ENCODE assay signal across 10 cellular contexts in the genomic region with DNA sequence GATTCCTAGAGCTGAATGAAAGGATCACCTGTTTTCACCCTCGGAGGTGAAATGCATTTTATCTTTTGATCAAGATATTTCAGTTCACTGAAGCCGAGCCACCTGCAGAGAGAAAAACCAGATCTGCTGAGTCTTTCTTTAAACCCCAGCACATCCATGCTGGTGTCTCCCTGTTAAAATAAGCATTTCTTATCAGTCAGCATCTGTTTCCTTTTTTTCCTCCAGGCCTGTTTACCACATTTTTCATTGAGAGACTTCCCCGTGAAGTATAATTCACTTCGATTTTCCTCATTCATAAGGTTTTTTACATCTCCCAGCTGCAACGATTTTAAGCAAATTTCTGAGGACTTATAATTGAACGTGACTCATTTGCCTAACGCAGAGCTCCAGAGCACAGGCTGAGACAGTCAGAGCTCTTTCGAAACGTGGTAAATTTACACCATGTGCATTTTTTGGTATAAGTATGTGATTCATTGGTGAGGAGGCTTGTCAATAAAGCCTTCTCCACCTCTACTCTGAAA.
DNase-seq lines count a peak whose midpoint lies in the region; ATAC-seq, FAIRE-seq and TF ChIP-seq lines count a peak whose summit lies in the region.
"Had no signal": no experiment of that assay in that cellular context is flagged by ENCODE, and none has a peak within 500 bp of the region (broad histone marks: within the 10 kb centered on the region; RNA-seq: fewer than 3 reads in every experiment).

No MANE protein-coding gene starts in this region.

- H3K36me3 Mint-ChIP-seq in HFFc6 (ENCODE audit: low read depth) (peaks cover 5% of the 10 kb centered on the region; the same call in 1 of the 2 replicates), chondrocyte (ENCODE audit: low read depth) (no peaks in the 10 kb centered on the region)
- no peaks in the 10 kb centered on the region for H3K36me3 Mint-ChIP-seq in activated naive CD8-positive, alpha-beta T cell

- no peaks in the 10 kb centered on the region for H3K27me3 ChIP-seq in small intestine (ENCODE audit: control insufficient read depth in 2 of 2, insufficient read depth in 2 of 2, low read length in 2 of 2)

- no peak for ATAC-seq in GM18502 (IDR thresholded peaks at IDR 0.05; ENCODE audit: poor library complexity, unreplicated experiment)

- H3K4me3 ChIP-seq in AG04449 (ENCODE audit: low read depth, low read length) (no peak overlapping the region), small intestine (ENCODE audit: low read depth in 1 of 2, low read length in 2 of 2) (no peak overlapping the region)

- CTCF ChIA-PET in AG04449 (lab: Yijun Ruan, JAX): interaction anchor here (3.0 kb wide), 1 partner anchor 11 kb away, joined by 9 read pairs; no protein-coding TSS in a partner anchor

- H3K4me1 Mint-ChIP-seq in HFFc6 (ENCODE audit: low read depth): peaks cover 22% of the 10 kb centered on the region
- peaks cover 11% of the 10 kb centered on the region for H3K4me1 Mint-ChIP-seq in activated naive CD8-positive, alpha-beta T cell (ENCODE audit: low read depth)
- no peaks in the 10 kb centered on the region for H3K4me1 Mint-ChIP-seq in chondrocyte (ENCODE audit: low read depth)

- H3K9me3 ChIP-seq in small intestine (ENCODE audit: control insufficient read depth, low read depth): no peaks in the 10 kb centered on the region

- H3K27ac ChIP-seq in small intestine (ENCODE audit: low read depth in 1 of 2, low read length in 1 of 2): no peak overlapping the region

- no peaks in the 10 kb centered on the region for H3K4me1 ChIP-seq in small intestine (ENCODE audit: control insufficient read depth in 2 of 2, insufficient read depth in 1 of 2, low read depth in 1 of 2, low read length in 1 of 2)

- H3K9me3 Mint-ChIP-seq in HFFc6: peaks cover 4% of the 10 kb centered on the region; the same call in 1 of the 2 replicates
- no peaks in the 10 kb centered on the region for H3K9me3 Mint-ChIP-seq in activated naive CD8-positive, alpha-beta T cell (ENCODE audit: low read depth)
- H3K9me3 Mint-ChIP-seq in chondrocyte (ENCODE audit: low read depth): peaks cover 2% of the 10 kb centered on the region

- H3K27me3 Mint-ChIP-seq in HFFc6 (ENCODE audit: insufficient read depth) (peaks cover 1% of the 10 kb centered on the region; the same call in 1 of the 2 replicates), chondrocyte (ENCODE audit: low read depth) (no peaks in the 10 kb centered on the region)
- H3K27me3 Mint-ChIP-seq in activated naive CD8-positive, alpha-beta T cell: peaks cover 5% of the 10 kb centered on the region

- H3K27ac Mint-ChIP-seq in HFFc6 (peak overlapping the region; percentile 65), chondrocyte (ENCODE audit: unreplicated experiment) (no peak overlapping the region)
- peak overlapping the region; percentile 7 for H3K27ac Mint-ChIP-seq in activated naive CD8-positive, alpha-beta T cell

- no peak for FAIRE-seq in GM12892 (lab: Jason Lieb, UNC)
- FAIRE-seq in small intestine (lab: Jason Lieb, UNC): no peak

- no peak for TF ChIP-seq CTCF in AG04449 (IDR thresholded peaks at IDR 0.05; ENCODE audit: insufficient read depth, low read length, missing control alignments)
- no peak for TF ChIP-seq CTCF in HFFc6 (IDR thresholded peaks at IDR 0.05)
- TF ChIP-seq CTCF in chondrocyte (IDR thresholded peaks at IDR 0.05): no peak

- POLR2A ChIA-PET in AG04449 (lab: Yijun Ruan, JAX): no interaction called here

- TF ChIP-seq POLR2A in GM12892 (IDR thresholded peaks at IDR 0.05; ENCODE audit: low read depth, low read length): no peak

- H3K36me3 ChIP-seq in small intestine (ENCODE audit: control insufficient read depth in 2 of 2, insufficient read depth in 2 of 2, low read length in 2 of 2): no peaks in the 10 kb centered on the region

- H3K4me3 Mint-ChIP-seq in HFFc6 (peak overlapping the region; percentile 65), chondrocyte (ENCODE audit: unreplicated experiment) (no peak overlapping the region)
- H3K4me3 Mint-ChIP-seq in activated naive CD8-positive, alpha-beta T cell: no peak overlapping the region

- 37 to 60% (median 44%) methylated on average over 9 of the region's 9 CpGs for WGBS in small intestine, 3 donors

- peak; percentile 56 for DNase-seq in AG04449 (ENCODE audit: low read depth, low spot score)
- peak; percentile 80 for DNase-seq in HFFc6
- peak; percentile 86 for DNase-seq in iris pigment epithelial cell (ENCODE audit: low read depth)
- no peak for DNase-seq in GM12892 (ENCODE audit: insufficient read length)
- DNase-seq in small intestine: no peak
- no peak for DNase-seq in chondrocyte (ENCODE audit: low spot score)
- DNase-seq: effector memory CD4-positive, alpha-beta T cell; NCI-H1694 treated with DMSO at 0.1 percent for 48 hours had no signal

Comparison
In these comparisons a context has a peak if more than half of its experiments do, and no peak if none do; other contexts are left out.
1. DNase-seq: peak in AG04449 (single experiment), HFFc6 (single experiment) and iris pigment epithelial cell (single experiment); none in GM12892 (single experiment), small intestine (single experiment) and chondrocyte (single experiment).